Comparison of ENCODE assay signal across 8 cellular contexts in genomic region chr1:33634806-33635205, GRCh38.
A peak's percentile ranks its signal among the peaks of the same experiment; 100 is the strongest.
DNase-seq lines count a peak whose midpoint lies in the region; ATAC-seq and TF ChIP-seq lines count a peak whose summit lies in the region.

No MANE protein-coding gene starts in this region.

- H4K20me1 ChIP-seq in MM.1S (ENCODE audit: insufficient read depth, low read length) = no peaks in the 10 kb centered on the region

- 15% methylated on average over 9 of the region's 9 CpGs for WGBS in liver

- no peaks in the 10 kb centered on the region for H3K79me2 ChIP-seq in MM.1S (ENCODE audit: low read length)

- no peaks in the 10 kb centered on the region for H3F3A ChIP-seq in MM.1S (ENCODE audit: insufficient read depth, low read length)

- H3K9ac ChIP-seq in MM.1S (ENCODE audit: low read length) (no peak overlapping the region), liver (ENCODE audit: low read depth in 1 of 2, low read length in 2 of 2) (no peak overlapping the region)

- DNase-seq in NCI-H510A treated with DMSO at 0.1 percent for 48 hours (lab: John Stamatoyannopoulos, UW) (peak; percentile 25), NCI-H510A (lab: John Stamatoyannopoulos, UW) (no peak), MM.1S (peak; percentile 35), breast epithelium (ENCODE audit: low spot score in 2 of 2) (no peak), SKM-1 treated with dmso at 0.1 percent for 144 hours (lab: John Stamatoyannopoulos, UW; ENCODE audit: unreplicated experiment) (no peak)

- H3K27me3 ChIP-seq in MM.1S (replicated peaks; ENCODE audit: insufficient read depth, low read length) (peaks cover 77% of the 10 kb centered on the region), breast epithelium (peaks cover 0 to 4% of the 10 kb centered on the region in 2 donors), liver (ENCODE audit: control insufficient read depth in 4 of 4, insufficient read depth in 4 of 4, low read length in 3 of 4) (peaks cover 0 to 4% (median 0%) of the 10 kb centered on the region in 4 donors)

- H3K9me2 ChIP-seq in MM.1S (replicated peaks; ENCODE audit: insufficient read depth, low read length) = no peaks in the 10 kb centered on the region

- no peak for ATAC-seq in HG03045 (IDR thresholded peaks at IDR 0.05; ENCODE audit: unreplicated experiment)
- no peak for ATAC-seq in HG03457 (IDR thresholded peaks at IDR 0.05; ENCODE audit: unreplicated experiment)

- peak; percentile 77 for TF ChIP-seq CTCF in MM.1S (IDR thresholded peaks at IDR 0.05; ENCODE audit: low read length)
- peak in 2 of 3 donors; percentile 46 to 51 for TF ChIP-seq CTCF in breast epithelium (IDR thresholded peaks at IDR 0.05)
- TF ChIP-seq CTCF in liver (IDR thresholded peaks at IDR 0.05; ENCODE audit: low read depth, low read length, missing input control) = peak; percentile 59

- H3K4me1 ChIP-seq in MM.1S (ENCODE audit: low read length) (no peaks in the 10 kb centered on the region), breast epithelium (no peaks in the 10 kb centered on the region), liver (ENCODE audit: control insufficient read depth in 4 of 4, insufficient read depth in 4 of 4, low read length in 3 of 4) (peaks cover 0 to 3% (median 0%) of the 10 kb centered on the region in 4 donors)

- H2AFZ ChIP-seq in MM.1S (ENCODE audit: low read length) = no peak overlapping the region

- H3K9me3 ChIP-seq in MM.1S (replicated peaks; ENCODE audit: insufficient read depth, low read length) = no peaks in the 10 kb centered on the region
- no peaks in the 10 kb centered on the region for H3K9me3 ChIP-seq in breast epithelium
- H3K9me3 ChIP-seq in liver (ENCODE audit: control insufficient read depth in 4 of 4, low read length in 3 of 4) = no peaks in the 10 kb centered on the region

- H3K27ac ChIP-seq in MM.1S (ENCODE audit: low read length) (no peak overlapping the region), breast epithelium (no peak overlapping the region), liver (ENCODE audit: low read depth in 1 of 2, low read length in 2 of 2) (no peak overlapping the region)

- H3K4me2 ChIP-seq in MM.1S (ENCODE audit: low read depth, low read length) = no peak overlapping the region

- intact Hi-C loops in breast epithelium (cut with DNase I; ENCODE audit: low total_unique reads) = no loop called here

- H3K36me3 ChIP-seq in MM.1S (replicated peaks; ENCODE audit: insufficient read depth, low read length) (no peaks in the 10 kb centered on the region), breast epithelium (no peaks in the 10 kb centered on the region), liver (ENCODE audit: control insufficient read depth in 4 of 4, insufficient read depth in 3 of 4, low read depth in 1 of 4, low read length in 3 of 4) (no peaks in the 10 kb centered on the region)

- peak in 1 of 2 donors; percentile 53 for TF ChIP-seq RAD21 in liver (IDR thresholded peaks at IDR 0.05)

- H3K4me3 ChIP-seq in MM.1S (ENCODE audit: low read length) (no peak overlapping the region), breast epithelium (no peak overlapping the region), liver (ENCODE audit: low read depth in 1 of 3, low read length in 3 of 3) (no peak overlapping the region)

- TF ChIP-seq POLR2A in breast epithelium (IDR thresholded peaks at IDR 0.05) = no peak

TF ChIP-seq in liver, 16 proteins besides CTCF, POLR2A, EP300 and RAD21:
- TF ChIP-seq TAF1 (conservative IDR thresholded peaks at IDR 0.05) = no peak
- TF ChIP-seq FOXA1 (IDR thresholded peaks at IDR 0.05) = no peak
- TF ChIP-seq, protein P1, sequence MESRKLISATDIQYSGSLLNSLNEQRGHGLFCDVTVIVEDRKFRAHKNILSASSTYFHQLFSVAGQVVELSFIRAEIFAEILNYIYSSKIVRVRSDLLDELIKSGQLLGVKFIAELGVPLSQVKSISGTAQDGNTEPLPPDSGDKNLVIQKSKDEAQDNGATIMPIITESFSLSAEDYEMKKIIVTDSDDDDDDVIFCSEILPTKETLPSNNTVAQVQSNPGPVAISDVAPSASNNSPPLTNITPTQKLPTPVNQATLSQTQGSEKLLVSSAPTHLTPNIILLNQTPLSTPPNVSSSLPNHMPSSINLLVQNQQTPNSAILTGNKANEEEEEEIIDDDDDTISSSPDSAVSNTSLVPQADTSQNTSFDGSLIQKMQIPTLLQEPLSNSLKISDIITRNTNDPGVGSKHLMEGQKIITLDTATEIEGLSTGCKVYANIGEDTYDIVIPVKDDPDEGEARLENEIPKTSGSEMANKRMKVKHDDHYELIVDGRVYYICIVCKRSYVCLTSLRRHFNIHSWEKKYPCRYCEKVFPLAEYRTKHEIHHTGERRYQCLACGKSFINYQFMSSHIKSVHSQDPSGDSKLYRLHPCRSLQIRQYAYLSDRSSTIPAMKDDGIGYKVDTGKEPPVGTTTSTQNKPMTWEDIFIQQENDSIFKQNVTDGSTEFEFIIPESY (IDR thresholded peaks at IDR 0.05) = no peak
- no peak for TF ChIP-seq RXRA (IDR thresholded peaks at IDR 0.05)
- TF ChIP-seq HNF4G (IDR thresholded peaks at IDR 0.05) = no peak
- no peak for TF ChIP-seq HNF4A (conservative IDR thresholded peaks at IDR 0.05)

Comparison
In these comparisons a context has a peak if more than half of its experiments do, and no peak if none do; other contexts are left out.
1. DNase-seq: peak in NCI-H510A treated with DMSO at 0.1 percent for 48 hours (single experiment) and MM.1S (single experiment); none in NCI-H510A (single experiment), breast epithelium (0 of 2) and SKM-1 treated with dmso at 0.1 percent for 144 hours (single experiment).
2. Peak in every context shown above with its lines, with median percentiles within 50 percentile points of each other: CTCF ChIP-seq.